1 cellular context compared by ENCODE assay signal in the genomic region with DNA sequence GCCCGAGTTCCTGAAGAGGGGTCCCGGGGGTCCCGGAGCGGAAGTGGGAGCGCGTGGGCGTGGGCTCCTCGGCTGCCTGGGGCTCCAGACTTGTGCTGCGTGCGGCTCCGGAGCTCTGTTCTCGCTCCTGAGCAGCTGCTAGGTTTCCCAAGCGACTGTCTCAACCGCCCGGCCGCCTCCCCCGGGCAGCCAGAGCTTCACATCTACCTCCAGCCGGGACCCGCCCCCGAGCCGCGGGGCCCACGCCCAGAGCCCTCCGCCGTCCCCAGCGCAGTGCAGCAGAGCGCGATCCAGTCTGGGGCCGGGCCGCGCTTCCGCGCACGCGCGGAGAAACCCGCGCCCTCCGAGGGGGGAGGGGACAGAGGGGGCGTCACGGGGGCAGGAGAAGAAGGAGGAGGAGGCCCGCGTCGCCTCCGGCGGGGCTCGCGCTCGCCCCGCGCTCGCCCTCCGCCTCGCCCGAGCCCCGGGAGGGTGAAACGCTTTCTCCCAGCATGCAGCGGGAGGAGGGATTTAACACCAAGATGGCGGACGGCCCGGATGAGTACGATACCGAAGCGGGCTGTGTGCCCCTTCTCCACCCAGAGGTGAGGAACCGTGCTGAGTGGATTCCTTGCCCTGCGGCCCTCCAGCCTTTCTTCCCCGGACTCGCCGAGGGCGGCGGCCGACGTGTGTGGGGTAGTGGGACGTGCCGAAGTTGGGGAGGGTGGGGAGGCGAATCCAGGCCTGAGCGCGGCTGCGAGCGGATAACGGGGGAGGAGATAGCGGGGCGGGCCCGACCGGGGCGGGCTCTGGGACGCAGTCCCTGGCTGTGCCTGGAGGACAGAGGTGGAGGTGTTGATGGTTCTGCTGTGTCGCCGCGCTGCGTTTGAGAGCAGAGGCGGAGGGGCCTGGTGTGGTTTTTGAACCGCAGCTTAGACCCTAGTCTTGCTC.
TF ChIP-seq lines count a peak whose summit lies in the region.

A gene with protein sequence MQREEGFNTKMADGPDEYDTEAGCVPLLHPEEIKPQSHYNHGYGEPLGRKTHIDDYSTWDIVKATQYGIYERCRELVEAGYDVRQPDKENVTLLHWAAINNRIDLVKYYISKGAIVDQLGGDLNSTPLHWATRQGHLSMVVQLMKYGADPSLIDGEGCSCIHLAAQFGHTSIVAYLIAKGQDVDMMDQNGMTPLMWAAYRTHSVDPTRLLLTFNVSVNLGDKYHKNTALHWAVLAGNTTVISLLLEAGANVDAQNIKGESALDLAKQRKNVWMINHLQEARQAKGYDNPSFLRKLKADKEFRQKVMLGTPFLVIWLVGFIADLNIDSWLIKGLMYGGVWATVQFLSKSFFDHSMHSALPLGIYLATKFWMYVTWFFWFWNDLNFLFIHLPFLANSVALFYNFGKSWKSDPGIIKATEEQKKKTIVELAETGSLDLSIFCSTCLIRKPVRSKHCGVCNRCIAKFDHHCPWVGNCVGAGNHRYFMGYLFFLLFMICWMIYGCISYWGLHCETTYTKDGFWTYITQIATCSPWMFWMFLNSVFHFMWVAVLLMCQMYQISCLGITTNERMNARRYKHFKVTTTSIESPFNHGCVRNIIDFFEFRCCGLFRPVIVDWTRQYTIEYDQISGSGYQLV (plus strand): TSS at position 370 of the 930 bp plus-strand sequence. CDS start 122 bp downstream, at position 492.

TF ChIP-seq in HepG2, 621 proteins besides CTCF, POLR2A, EP300 and RAD21 (continued from another document and continues in another):
- TF ChIP-seq, protein P1, sequence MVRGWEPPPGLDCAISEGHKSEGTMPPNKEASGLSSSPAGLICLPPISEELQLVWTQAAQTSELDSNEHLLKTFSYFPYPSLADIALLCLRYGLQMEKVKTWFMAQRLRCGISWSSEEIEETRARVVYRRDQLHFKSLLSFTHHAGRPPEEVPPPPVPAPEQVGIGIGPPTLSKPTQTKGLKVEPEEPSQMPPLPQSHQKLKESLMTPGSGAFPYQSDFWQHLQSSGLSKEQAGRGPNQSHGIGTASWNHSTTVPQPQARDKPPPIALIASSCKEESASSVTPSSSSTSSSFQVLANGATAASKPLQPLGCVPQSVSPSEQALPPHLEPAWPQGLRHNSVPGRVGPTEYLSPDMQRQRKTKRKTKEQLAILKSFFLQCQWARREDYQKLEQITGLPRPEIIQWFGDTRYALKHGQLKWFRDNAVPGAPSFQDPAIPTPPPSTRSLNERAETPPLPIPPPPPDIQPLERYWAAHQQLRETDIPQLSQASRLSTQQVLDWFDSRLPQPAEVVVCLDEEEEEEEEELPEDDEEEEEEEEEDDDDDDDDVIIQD (CRISPR knock-in tag; IDR thresholded peaks at IDR 0.05; ENCODE audit: low read depth), result peak; percentile 45; the same call in 1 of the 2 replicates
- TF ChIP-seq, protein P2, sequence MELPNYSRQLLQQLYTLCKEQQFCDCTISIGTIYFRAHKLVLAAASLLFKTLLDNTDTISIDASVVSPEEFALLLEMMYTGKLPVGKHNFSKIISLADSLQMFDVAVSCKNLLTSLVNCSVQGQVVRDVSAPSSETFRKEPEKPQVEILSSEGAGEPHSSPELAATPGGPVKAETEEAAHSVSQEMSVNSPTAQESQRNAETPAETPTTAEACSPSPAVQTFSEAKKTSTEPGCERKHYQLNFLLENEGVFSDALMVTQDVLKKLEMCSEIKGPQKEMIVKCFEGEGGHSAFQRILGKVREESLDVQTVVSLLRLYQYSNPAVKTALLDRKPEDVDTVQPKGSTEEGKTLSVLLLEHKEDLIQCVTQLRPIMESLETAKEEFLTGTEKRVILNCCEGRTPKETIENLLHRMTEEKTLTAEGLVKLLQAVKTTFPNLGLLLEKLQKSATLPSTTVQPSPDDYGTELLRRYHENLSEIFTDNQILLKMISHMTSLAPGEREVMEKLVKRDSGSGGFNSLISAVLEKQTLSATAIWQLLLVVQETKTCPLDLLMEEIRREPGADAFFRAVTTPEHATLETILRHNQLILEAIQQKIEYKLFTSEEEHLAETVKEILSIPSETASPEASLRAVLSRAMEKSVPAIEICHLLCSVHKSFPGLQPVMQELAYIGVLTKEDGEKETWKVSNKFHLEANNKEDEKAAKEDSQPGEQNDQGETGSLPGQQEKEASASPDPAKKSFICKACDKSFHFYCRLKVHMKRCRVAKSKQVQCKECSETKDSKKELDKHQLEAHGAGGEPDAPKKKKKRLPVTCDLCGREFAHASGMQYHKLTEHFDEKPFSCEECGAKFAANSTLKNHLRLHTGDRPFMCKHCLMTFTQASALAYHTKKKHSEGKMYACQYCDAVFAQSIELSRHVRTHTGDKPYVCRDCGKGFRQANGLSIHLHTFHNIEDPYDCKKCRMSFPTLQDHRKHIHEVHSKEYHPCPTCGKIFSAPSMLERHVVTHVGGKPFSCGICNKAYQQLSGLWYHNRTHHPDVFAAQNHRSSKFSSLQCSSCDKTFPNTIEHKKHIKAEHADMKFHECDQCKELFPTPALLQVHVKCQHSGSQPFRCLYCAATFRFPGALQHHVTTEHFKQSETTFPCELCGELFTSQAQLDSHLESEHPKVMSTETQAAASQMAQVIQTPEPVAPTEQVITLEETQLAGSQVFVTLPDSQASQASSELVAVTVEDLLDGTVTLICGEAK (IDR thresholded peaks at IDR 0.05), result no peak
- TF ChIP-seq, protein P2 (CRISPR knock-in tag; IDR thresholded peaks at IDR 0.05), result peak; percentile 58; the same call in 1 of the 2 replicates
- TF ChIP-seq ZNF143 (CRISPR knock-in tag; IDR thresholded peaks at IDR 0.05) (peak; percentile 87), ZFP90 (CRISPR knock-in tag; IDR thresholded peaks at IDR 0.05; ENCODE audit: borderline replicate concordance) (no peak), ZNF780A (CRISPR knock-in tag; IDR thresholded peaks at IDR 0.05) (no peak; the same call in 1 of the 2 replicates), CEBPB (IDR thresholded peaks at IDR 0.05; ENCODE audit: borderline replicate concordance, low read depth, low read length) (no peak), ZKSCAN8 (CRISPR knock-in tag; IDR thresholded peaks at IDR 0.05; ENCODE audit: borderline replicate concordance) (no peak), MYNN (CRISPR knock-in tag; IDR thresholded peaks at IDR 0.05; ENCODE audit: low read depth) (0 out of 2 replicates have a peak, but pooled peaks have one; percentile 59), NR1H2 (CRISPR knock-in tag; IDR thresholded peaks at IDR 0.05; ENCODE audit: borderline replicate concordance, low read depth) (no peak), SIN3A (IDR thresholded peaks at IDR 0.05; ENCODE audit: borderline replicate concordance, low read depth, low read length) (0 out of 2 replicates have a peak, but pooled peaks have one; percentile 40), ZNF136 (CRISPR knock-in tag; IDR thresholded peaks at IDR 0.05; ENCODE audit: low read depth) (peak; percentile 78; the same call in 1 of the 2 replicates), NFRKB (IDR thresholded peaks at IDR 0.05) (peak; percentile 74), ZNF34 (CRISPR knock-in tag; IDR thresholded peaks at IDR 0.05; ENCODE audit: borderline replicate concordance) (0 out of 2 replicates have a peak, but pooled peaks have one; percentile 39), RBAK (CRISPR knock-in tag; IDR thresholded peaks at IDR 0.05) (no peak), ARNTL (CRISPR knock-in tag; IDR thresholded peaks at IDR 0.05) (no peak), BHLHE40 (IDR thresholded peaks at IDR 0.05; ENCODE audit: low read length) (no peak), ELF4 (CRISPR knock-in tag; IDR thresholded peaks at IDR 0.05; ENCODE audit: borderline replicate concordance) (no peak), ZNF274 (CRISPR knock-in tag; IDR thresholded peaks at IDR 0.05) (no peak), ZNF232 (CRISPR knock-in tag; IDR thresholded peaks at IDR 0.05; ENCODE audit: borderline replicate concordance) (no peak), KDM5A (IDR thresholded peaks at IDR 0.05; ENCODE audit: borderline replicate concordance, low read length) (peak; percentile 55; the same call in 1 of the 2 replicates)
- TF ChIP-seq, protein P3, sequence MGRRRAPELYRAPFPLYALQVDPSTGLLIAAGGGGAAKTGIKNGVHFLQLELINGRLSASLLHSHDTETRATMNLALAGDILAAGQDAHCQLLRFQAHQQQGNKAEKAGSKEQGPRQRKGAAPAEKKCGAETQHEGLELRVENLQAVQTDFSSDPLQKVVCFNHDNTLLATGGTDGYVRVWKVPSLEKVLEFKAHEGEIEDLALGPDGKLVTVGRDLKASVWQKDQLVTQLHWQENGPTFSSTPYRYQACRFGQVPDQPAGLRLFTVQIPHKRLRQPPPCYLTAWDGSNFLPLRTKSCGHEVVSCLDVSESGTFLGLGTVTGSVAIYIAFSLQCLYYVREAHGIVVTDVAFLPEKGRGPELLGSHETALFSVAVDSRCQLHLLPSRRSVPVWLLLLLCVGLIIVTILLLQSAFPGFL (CRISPR knock-in tag; IDR thresholded peaks at IDR 0.05), result no peak
- TF ChIP-seq, protein P4, sequence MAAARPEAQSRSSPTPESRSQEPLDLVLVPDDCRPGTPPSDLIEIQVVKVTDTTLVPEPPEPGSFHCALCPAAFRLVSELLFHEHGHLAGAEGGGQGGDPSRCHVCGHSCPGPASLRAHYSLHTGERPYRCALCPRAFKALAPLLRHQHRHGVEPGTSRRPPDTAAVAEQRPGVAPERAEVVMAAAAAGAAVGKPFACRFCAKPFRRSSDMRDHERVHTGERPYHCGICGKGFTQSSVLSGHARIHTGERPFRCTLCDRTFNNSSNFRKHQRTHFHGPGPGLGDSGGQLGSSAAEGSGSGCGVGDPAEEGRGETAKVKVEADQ (CRISPR knock-in tag; IDR thresholded peaks at IDR 0.05; ENCODE audit: borderline replicate concordance), result peak; percentile 75; the same call in 1 of the 2 replicates
- TF ChIP-seq, protein P5, sequence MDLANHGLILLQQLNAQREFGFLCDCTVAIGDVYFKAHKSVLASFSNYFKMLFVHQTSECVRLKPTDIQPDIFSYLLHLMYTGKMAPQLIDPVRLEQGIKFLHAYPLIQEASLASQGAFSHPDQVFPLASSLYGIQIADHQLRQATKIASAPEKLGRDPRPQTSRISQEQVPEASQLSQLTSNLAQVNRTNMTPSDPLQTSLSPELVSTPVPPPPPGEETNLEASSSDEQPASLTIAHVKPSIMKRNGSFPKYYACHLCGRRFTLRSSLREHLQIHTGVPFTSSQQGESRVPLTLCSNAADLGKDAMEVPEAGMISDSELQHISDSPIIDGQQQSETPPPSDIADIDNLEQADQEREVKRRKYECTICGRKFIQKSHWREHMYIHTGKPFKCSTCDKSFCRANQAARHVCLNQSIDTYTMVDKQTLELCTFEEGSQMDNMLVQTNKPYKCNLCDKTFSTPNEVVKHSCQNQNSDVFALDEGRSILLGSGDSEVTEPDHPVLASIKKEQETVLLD (CRISPR knock-in tag; IDR thresholded peaks at IDR 0.05; ENCODE audit: low read depth), result peak; percentile 85
- TF ChIP-seq, protein P6, sequence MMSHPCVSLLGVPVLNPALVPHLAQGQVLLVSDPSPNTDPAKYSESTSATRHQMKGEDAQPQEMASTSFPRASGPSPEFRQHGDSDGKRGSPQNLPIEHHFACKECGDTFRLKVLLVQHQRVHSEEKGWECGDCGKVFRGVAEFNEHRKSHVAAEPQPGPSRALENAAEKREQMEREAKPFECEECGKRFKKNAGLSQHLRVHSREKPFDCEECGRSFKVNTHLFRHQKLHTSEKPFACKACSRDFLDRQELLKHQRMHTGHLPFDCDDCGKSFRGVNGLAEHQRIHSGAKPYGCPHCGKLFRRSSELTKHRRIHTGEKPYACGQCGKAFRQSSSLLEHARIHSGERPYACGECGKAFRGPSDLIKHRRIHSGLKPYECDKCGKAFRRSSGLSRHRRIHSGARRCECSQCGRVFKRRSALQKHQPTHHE (CRISPR knock-in tag; IDR thresholded peaks at IDR 0.05; ENCODE audit: borderline replicate concordance), result peak; percentile 78; the same call in 1 of the 2 replicates
- TF ChIP-seq, protein P7, sequence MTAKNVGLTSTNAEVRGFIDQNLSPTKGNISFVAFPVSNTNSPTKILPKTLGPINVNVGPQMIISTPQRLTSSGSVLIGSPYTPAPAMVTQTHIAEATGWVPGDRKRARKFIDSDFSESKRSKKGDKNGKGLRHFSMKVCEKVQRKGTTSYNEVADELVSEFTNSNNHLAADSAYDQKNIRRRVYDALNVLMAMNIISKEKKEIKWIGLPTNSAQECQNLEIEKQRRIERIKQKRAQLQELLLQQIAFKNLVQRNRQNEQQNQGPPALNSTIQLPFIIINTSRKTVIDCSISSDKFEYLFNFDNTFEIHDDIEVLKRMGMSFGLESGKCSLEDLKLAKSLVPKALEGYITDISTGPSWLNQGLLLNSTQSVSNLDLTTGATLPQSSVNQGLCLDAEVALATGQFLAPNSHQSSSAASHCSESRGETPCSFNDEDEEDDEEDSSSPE (CRISPR knock-in tag; IDR thresholded peaks at IDR 0.05), result peak; percentile 60
- TF ChIP-seq, protein P8, sequence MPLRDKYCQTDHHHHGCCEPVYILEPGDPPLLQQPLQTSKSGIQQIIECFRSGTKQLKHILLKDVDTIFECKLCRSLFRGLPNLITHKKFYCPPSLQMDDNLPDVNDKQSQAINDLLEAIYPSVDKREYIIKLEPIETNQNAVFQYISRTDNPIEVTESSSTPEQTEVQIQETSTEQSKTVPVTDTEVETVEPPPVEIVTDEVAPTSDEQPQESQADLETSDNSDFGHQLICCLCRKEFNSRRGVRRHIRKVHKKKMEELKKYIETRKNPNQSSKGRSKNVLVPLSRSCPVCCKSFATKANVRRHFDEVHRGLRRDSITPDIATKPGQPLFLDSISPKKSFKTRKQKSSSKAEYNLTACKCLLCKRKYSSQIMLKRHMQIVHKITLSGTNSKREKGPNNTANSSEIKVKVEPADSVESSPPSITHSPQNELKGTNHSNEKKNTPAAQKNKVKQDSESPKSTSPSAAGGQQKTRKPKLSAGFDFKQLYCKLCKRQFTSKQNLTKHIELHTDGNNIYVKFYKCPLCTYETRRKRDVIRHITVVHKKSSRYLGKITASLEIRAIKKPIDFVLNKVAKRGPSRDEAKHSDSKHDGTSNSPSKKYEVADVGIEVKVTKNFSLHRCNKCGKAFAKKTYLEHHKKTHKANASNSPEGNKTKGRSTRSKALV (CRISPR knock-in tag; IDR thresholded peaks at IDR 0.05), result no peak
